In the genomic region with DNA sequence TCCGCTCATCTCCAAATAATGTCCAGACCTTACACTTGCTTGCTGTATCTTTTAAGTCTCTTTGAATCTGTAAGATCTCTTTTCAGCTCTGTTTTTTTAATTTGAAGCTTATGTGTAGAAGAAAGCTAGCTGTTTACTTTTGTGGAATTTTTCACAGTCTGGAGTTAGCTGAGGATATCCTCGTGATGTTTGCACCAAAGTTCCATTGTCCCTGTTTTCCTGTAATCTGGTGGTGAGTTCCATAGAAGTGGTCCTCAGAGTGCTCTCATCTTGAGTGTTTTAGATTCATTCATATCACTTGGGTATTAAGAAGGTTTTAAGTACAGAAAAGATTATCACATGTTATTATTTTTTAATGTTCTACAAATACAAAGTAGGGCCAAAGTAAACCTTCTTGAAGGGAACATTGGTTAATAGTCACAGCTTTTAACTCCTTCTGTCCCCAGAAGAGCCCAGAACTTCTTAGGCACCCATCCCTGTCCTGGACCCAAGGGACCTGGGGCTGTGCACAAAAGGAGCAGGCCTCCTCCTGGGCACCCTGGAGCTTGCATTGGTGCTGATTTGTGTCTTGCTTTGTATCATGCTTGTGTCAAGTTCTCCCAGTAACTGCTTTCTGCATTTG, we compare ENCODE assay signal across 15 cellular contexts. TPM values are rescaled to one million over a fixed set of nuclear protein-coding genes. Genes with fewer than 3 reads are reported as not detected.
DNase-seq lines count a peak whose midpoint lies in the region; ATAC-seq lines count a peak whose summit lies in the region.
"Had no signal": no experiment of that assay in that cellular context is flagged by ENCODE, and none has a peak within 500 bp of the region (broad histone marks: within the 10 kb centered on the region; RNA-seq: fewer than 3 reads in every experiment).

No MANE protein-coding gene starts in this region.

- H3K27ac ChIP-seq in GM23248 (peak overlapping the region; percentile 95), skin epidermis (peak overlapping the region in 17 of 21 experiments; percentile 17 to 78 (median 47))
- H3K27ac ChIP-seq: parathyroid adenoma had no signal

- in situ Hi-C loops in GM23248 (cut with MboI), result no loop called here

- peaks cover 55% of the 10 kb centered on the region for H3K4me1 ChIP-seq in GM23248 (ENCODE audit: insufficient read depth)
- H3K4me1 ChIP-seq: parathyroid adenoma had no signal

- H3K9me3 ChIP-seq in GM23248 (ENCODE audit: low read depth), result no peaks in the 10 kb centered on the region

- no peaks in the 10 kb centered on the region for H3K36me3 ChIP-seq in GM23248 (ENCODE audit: low read depth)

- peak overlapping the region; percentile 77 for H3K9ac ChIP-seq in GM23248
- H3K9ac ChIP-seq: parathyroid adenoma had no signal

- no peaks in the 10 kb centered on the region for H4K20me1 ChIP-seq in GM23248 (ENCODE audit: insufficient read depth)

- intact Hi-C loops in left colon (cut with DNase I, micrococcal nuclease), result no loop called here

- H2AFZ ChIP-seq in GM23248, result peak overlapping the region; percentile 3; the same call in 1 of the 2 replicates
- H2AFZ ChIP-seq: parathyroid adenoma had no signal

- peaks cover 31% of the 10 kb centered on the region for H3K79me2 ChIP-seq in GM23248 (ENCODE audit: insufficient read depth)
- H3K79me2 ChIP-seq: parathyroid adenoma had no signal

- H3K4me3 ChIP-seq in GM23248 (no peak overlapping the region), skin epidermis (no peak overlapping the region)

- H3K4me2 ChIP-seq in GM23248 (ENCODE audit: unreplicated experiment), result peak overlapping the region; percentile 34

- 43 to 53% methylated on average over 2 of the region's 2 CpGs for WGBS in GM23248 (ENCODE audit: low coverage in 1 of 2, low lambda C conversion rate in 2 of 2, missing lambda C conversion rate in 2 of 2), 2 experiments

- peaks cover 42% of the 10 kb centered on the region for H3F3A ChIP-seq in GM23248 (ENCODE audit: insufficient read depth)

- peak; percentile 41 for ATAC-seq in left colon
- no peak for ATAC-seq in GM19467 (IDR thresholded peaks at IDR 0.05; ENCODE audit: unreplicated experiment)
- no peak for ATAC-seq in GM21723 (IDR thresholded peaks at IDR 0.05; ENCODE audit: unreplicated experiment)

- H3K9me2 ChIP-seq in GM23248 (ENCODE audit: insufficient read depth), result no peaks in the 10 kb centered on the region

- H3K27me3 ChIP-seq in GM23248 (replicated peaks; ENCODE audit: insufficient read depth), result no peaks in the 10 kb centered on the region

- DNase-seq in GM23248, result peak; percentile 39
- peak; percentile 36 for DNase-seq in astrocyte of the hippocampus (ENCODE audit: low read depth, low spot score)
- no peak for DNase-seq in left colon
- DNase-seq in GDM1 (lab: John Stamatoyannopoulos, UW), result no peak
- no peak for DNase-seq in HT-29 (ENCODE audit: low spot score)
- DNase-seq: activated CD4-positive, alpha-beta T cell treated with anti-CD3 and anti-CD28 coated beads, Interleukin-2, amount 10 ng/mL, durations not matched to agents 24 days and 14 days; CD4-positive, alpha-beta T cell; stimulated activated naive CD4-positive, alpha-beta T cell treated with Interleukin-2 at 50 U/mL for 16 hours had no signal

RNA-seq across cellular contexts. Expression of a gene that starts 15.0 kb away (rescaled TPM):
- 4.7 and 8.1 TPM in 2 replicates for total RNA-seq in GM23248 (2014; rRNA removed; shearing (Covaris generic))
- 10.8 and 14.9 TPM in 2 replicates for polyA plus RNA-seq in GM23248 (2016; fragmentation: Nextera tagmentation; extraction: Ambion mirVana)
- total RNA-seq in left colon, result 100 to 1,000 TPM; 117 to 139 TPM
- total RNA-seq in HT-29 (2014; rRNA removed; shearing (Covaris generic)), result 66.1 and 67.8 TPM in 2 replicates
- total RNA-seq: activated CD4-positive, alpha-beta T cell treated with anti-CD3 and anti-CD28 coated beads, Interleukin-2, amount 10 ng/mL, durations not matched to agents 24 days and 14 days; activated T-helper 1 cell treated with anti-CD3 and anti-CD28 coated beads, Interleukin-12 subunit alpha, Interleukin-12 subunit beta, Interleukin-2, Interleukin-4 antibody, amounts not matched to agents 30 ng/mL and 10 ng/mL and 1 ng/mL, durations not matched to agents 14 hours and 24 hours and 36 hours; OCI-LY7; T-helper 1 cell treated with Interleukin-12 subunit alpha and Interleukin-12 subunit beta and Interleukin-4 antibody, amounts not matched to agents 30 ng/mL and 1 ng/mL, for 36 hours had no signal

Comparison
In these comparisons a context has a peak if more than half of its experiments do, and no peak if none do; other contexts are left out.
1. DNase-seq: peak in GM23248 (single experiment) and astrocyte of the hippocampus (single experiment); none in left colon (0 of 2), GDM1 (single experiment) and HT-29 (single experiment).